8 cellular contexts compared by ENCODE assay signal in genomic region chr19:47047272-47047930, GRCh38. TPM values are rescaled to one million over a fixed set of nuclear protein-coding genes. Genes with fewer than 3 reads are reported as not detected.
DNase-seq lines count a peak whose midpoint lies in the region; ATAC-seq and TF ChIP-seq lines count a peak whose summit lies in the region.

No MANE protein-coding gene starts in this region.

- 48% methylated on average over 22 of the region's 22 CpGs for WGBS in HUES64

- H3K9ac ChIP-seq in HUES64 (ENCODE audit: low read depth, low read length) (no peak overlapping the region), muscle layer of colon (ENCODE audit: low read length) (no peak overlapping the region)

- peak overlapping the region; percentile 87 for H3K4me3 ChIP-seq in HUES64 (ENCODE audit: low read length)
- H3K4me3 ChIP-seq in cardiac fibroblast (replicated peaks in 1 of 2; ENCODE audit: low read depth in 2 of 2, low read length in 2 of 2) = peak overlapping the region; percentile 72 to 76
- H3K4me3 ChIP-seq in muscle layer of colon (ENCODE audit: low read depth in 1 of 2, low read length in 2 of 2) = peak overlapping the region; percentile 68 to 92

- H3K36me3 ChIP-seq in HUES64 (ENCODE audit: insufficient read depth, low read length) = 0 out of 2 replicates have a peak, but pooled peaks cover 5% of the 10 kb centered on the region
- H3K36me3 ChIP-seq in muscle layer of colon (ENCODE audit: insufficient read depth, low read length) = no peaks in the 10 kb centered on the region

- TF ChIP-seq CTCF in 22Rv1 (IDR thresholded peaks at IDR 0.05) (no peak), cardiac fibroblast (IDR thresholded peaks at IDR 0.05; ENCODE audit: low read depth, low read length) (no peak)

- H3K4me1 ChIP-seq in HUES64 (ENCODE audit: insufficient read depth, low read length) = no peaks in the 10 kb centered on the region
- H3K4me1 ChIP-seq in muscle layer of colon (ENCODE audit: insufficient read depth, low read length) = peaks cover 5% of the 10 kb centered on the region

- ATAC-seq in GM21737 (IDR thresholded peaks at IDR 0.05; ENCODE audit: unreplicated experiment) = no peak
- ATAC-seq in GM18861 (IDR thresholded peaks at IDR 0.05; ENCODE audit: unreplicated experiment) = no peak
- ATAC-seq in HG02588 (IDR thresholded peaks at IDR 0.05; ENCODE audit: unreplicated experiment) = no peak

- H3K27me3 ChIP-seq in HUES64 (ENCODE audit: insufficient read depth, low read length) = no peaks in the 10 kb centered on the region
- no peaks in the 10 kb centered on the region for H3K27me3 ChIP-seq in muscle layer of colon (ENCODE audit: control insufficient read depth in 1 of 2, insufficient read depth in 2 of 2, low read length in 2 of 2)

- H3K9me3 ChIP-seq in HUES64 (ENCODE audit: insufficient read depth, low read depth, low read length) = no peaks in the 10 kb centered on the region
- no peaks in the 10 kb centered on the region for H3K9me3 ChIP-seq in muscle layer of colon (ENCODE audit: low read length)

- H3K27ac ChIP-seq in 22Rv1 (peak overlapping the region; percentile 77), HUES64 (ENCODE audit: low read depth, low read length) (no peak overlapping the region), muscle layer of colon (ENCODE audit: low read depth, low read length) (no peak overlapping the region)

- DNase-seq in cardiac fibroblast (ENCODE audit: low read depth in 2 of 2) (no peak), DMS79 treated with DMSO at 0.1 percent for 48 hours (lab: John Stamatoyannopoulos, UW) (no peak)

RNA-seq across cellular contexts. Expression of gene TMEM160, which starts 1.0 kb away (rescaled TPM):
- polyA plus RNA-seq in HUES64 (2013, experiment 1 of 2) = 45.0 TPM
- 44.3 TPM for polyA plus RNA-seq in HUES64 (2013, experiment 2 of 2)

RNA-seq across cellular contexts. Expression of gene NPAS1, which starts 27.8 kb away (rescaled TPM):
- polyA plus RNA-seq in HUES64 (2013, experiment 1 of 2) = 4.2 TPM
- 6.7 TPM for polyA plus RNA-seq in HUES64 (2013, experiment 2 of 2)
